Comparison of ENCODE assay signal across 9 cellular contexts in the genomic region with DNA sequence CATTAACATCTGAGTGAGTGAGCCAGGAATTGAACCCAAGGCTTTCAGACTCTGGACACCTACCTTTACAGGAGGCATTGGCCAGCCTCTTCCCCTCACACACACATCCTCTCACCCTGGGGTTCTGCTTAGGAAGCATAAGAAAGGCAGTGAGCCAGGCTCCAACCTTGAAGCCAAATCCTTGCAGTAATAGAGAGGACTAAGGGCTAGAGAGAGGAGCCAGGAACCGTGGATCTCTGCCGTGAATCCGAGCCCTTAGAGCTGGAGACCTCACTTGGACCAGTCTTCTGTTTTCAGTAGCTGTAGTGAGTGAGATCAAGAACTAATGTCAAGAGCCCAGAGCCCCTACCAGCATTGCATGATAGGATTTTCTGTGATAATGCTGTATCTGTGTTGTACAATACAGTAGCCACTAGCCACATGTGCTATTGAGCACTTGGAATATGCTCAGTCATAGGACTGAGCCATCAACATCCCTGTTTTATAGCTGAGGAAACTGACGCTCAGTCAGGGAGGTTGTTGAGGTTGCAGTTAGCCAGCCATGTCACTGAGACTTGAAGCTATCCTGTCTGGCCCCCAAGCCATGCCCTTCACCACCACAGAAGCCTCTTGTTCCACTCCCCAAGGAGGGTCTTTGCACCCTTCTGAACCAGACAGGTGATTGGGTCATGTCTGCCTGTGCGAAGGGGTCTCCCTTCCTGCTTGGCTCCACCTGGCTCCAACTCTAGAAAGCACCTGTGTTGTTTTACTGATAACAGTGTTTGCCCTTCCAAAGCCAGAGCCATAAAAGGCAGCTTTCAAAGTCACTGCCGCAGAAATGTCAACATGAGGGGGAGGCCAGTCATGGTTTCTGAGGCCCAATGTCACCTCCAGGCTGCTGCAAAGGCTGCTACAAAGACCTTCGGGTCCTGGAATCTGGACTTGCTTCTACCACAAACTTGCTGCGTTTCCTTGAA.
DNase-seq lines count a peak whose midpoint lies in the region; ATAC-seq and TF ChIP-seq lines count a peak whose summit lies in the region.
"Had no signal": no experiment of that assay in that cellular context is flagged by ENCODE, and none has a peak within 500 bp of the region (broad histone marks: within the 10 kb centered on the region; RNA-seq: fewer than 3 reads in every experiment).

No MANE protein-coding gene starts in this region.

- H4K20me1 ChIP-seq in osteoblast (ENCODE audit: insufficient read depth, low read length) = no peaks in the 10 kb centered on the region

- WGBS in right lobe of liver (ENCODE audit: insufficient coverage, low coverage, low lambda C conversion rate, missing lambda C conversion rate) = 15% methylated on average over 7 of the region's 8 CpGs

- H2AFZ ChIP-seq in osteoblast (ENCODE audit: low read length) = no peak overlapping the region

- ATAC-seq in right lobe of liver = peak; percentile 58 to 76 (median 70)
- no peak for ATAC-seq in GM18519 (IDR thresholded peaks at IDR 0.05; ENCODE audit: low FRiP score, unreplicated experiment)

- CTCF ChIA-PET in activated naive CD4-positive, alpha-beta T cell treated with anti-CD3 and anti-CD28 coated beads for 36 hours (lab: Charles Lee) = interaction anchor here (0.6 kb wide), 1 partner anchor 171 kb away, joined by 3 read pairs; no protein-coding TSS in a partner anchor

- H3K36me3 ChIP-seq in right lobe of liver (no peaks in the 10 kb centered on the region), vagina (no peaks in the 10 kb centered on the region), osteoblast (ENCODE audit: insufficient read depth, low read length) (no peaks in the 10 kb centered on the region)
- H3K36me3 ChIP-seq: SJSA1 had no signal

- H3K4me3 Mint-ChIP-seq in activated naive CD4-positive, alpha-beta T cell treated with anti-CD3 and anti-CD28 coated beads for 36 hours = no peak overlapping the region

- H3K4me3 ChIP-seq in right lobe of liver = no peak overlapping the region
- H3K4me3 ChIP-seq in vagina = no peak overlapping the region
- no peak overlapping the region for H3K4me3 ChIP-seq in osteoblast (ENCODE audit: insufficient read depth, low read length)
- H3K4me3 ChIP-seq: SJSA1 had no signal

- H3K79me2 ChIP-seq in osteoblast (ENCODE audit: insufficient read depth, low read length) = no peaks in the 10 kb centered on the region

- no peaks in the 10 kb centered on the region for H3K9me3 Mint-ChIP-seq in activated naive CD4-positive, alpha-beta T cell treated with anti-CD3 and anti-CD28 coated beads for 36 hours

- intact Hi-C loops in activated naive CD4-positive, alpha-beta T cell treated with anti-CD3 and anti-CD28 coated beads for 36 hours (cut with micrococcal nuclease) = no loop called here
- intact Hi-C loops in right lobe of liver (cut with DNase I) (no loop called here), vagina (cut with DNase I) (loop anchor here (10.0 kb wide), 1 partner anchor 70 kb away; no protein-coding TSS in a partner anchor)

- H3K4me1 Mint-ChIP-seq in activated naive CD4-positive, alpha-beta T cell treated with anti-CD3 and anti-CD28 coated beads for 36 hours (ENCODE audit: low read depth) = peaks cover 41% of the 10 kb centered on the region

- DNase-seq in activated naive CD4-positive, alpha-beta T cell treated with anti-CD3 and anti-CD28 coated beads for 36 hours = peak; percentile 59
- DNase-seq in activated naive CD4-positive, alpha-beta T cell treated with Interleukin-2 at 50 U/mL for 16 hours = no peak
- DNase-seq in right lobe of liver (peak; percentile 37 to 83 (median 72)), vagina (ENCODE audit: extremely low spot score in 2 of 2) (no peak), retina (no peak), osteoblast (ENCODE audit: insufficient read length, low spot score, missing footprints) (no peak)

- peaks cover 0 to 59% (median 22%) of the 10 kb centered on the region in 4 donors for H3K4me1 ChIP-seq in right lobe of liver
- H3K4me1 ChIP-seq in vagina = peaks cover 66% of the 10 kb centered on the region
- peaks cover 62% of the 10 kb centered on the region for H3K4me1 ChIP-seq in osteoblast (ENCODE audit: insufficient read depth, low read length)

- H3K27ac ChIP-seq in VCaP (peak overlapping the region; percentile 96), right lobe of liver (peak overlapping the region; percentile 34 to 72 (median 41)), vagina (peak overlapping the region; percentile 74), osteoblast (ENCODE audit: low read depth, low read length) (no peak overlapping the region)
- H3K27ac ChIP-seq: SJSA1 had no signal

- H3K27me3 Mint-ChIP-seq in activated naive CD4-positive, alpha-beta T cell treated with anti-CD3 and anti-CD28 coated beads for 36 hours (ENCODE audit: low read depth) = no peaks in the 10 kb centered on the region

- peak overlapping the region; percentile 22 for H3K27ac Mint-ChIP-seq in activated naive CD4-positive, alpha-beta T cell treated with anti-CD3 and anti-CD28 coated beads for 36 hours

- H3K4me2 ChIP-seq in osteoblast (ENCODE audit: insufficient read depth, low read length) = no peak overlapping the region

- H3K9me3 ChIP-seq in right lobe of liver (no peaks in the 10 kb centered on the region), vagina (no peaks in the 10 kb centered on the region), osteoblast (ENCODE audit: low read depth, low read length) (no peaks in the 10 kb centered on the region)
- H3K9me3 ChIP-seq: SJSA1 had no signal

- H3K27me3 ChIP-seq in right lobe of liver (no peaks in the 10 kb centered on the region), vagina (no peaks in the 10 kb centered on the region), osteoblast (ENCODE audit: insufficient read depth, low read length) (no peaks in the 10 kb centered on the region)
- H3K27me3 ChIP-seq: SJSA1 had no signal

- no peak for TF ChIP-seq CTCF in VCaP (conservative IDR thresholded peaks at IDR 0.05)
- TF ChIP-seq CTCF in right lobe of liver (IDR thresholded peaks at IDR 0.05) = no peak
- TF ChIP-seq CTCF in vagina (IDR thresholded peaks at IDR 0.05) = no peak
- TF ChIP-seq CTCF in osteoblast (IDR thresholded peaks at IDR 0.05; ENCODE audit: extremely low read depth, low read depth, low read length) = no peak

- TF ChIP-seq POLR2A in right lobe of liver (IDR thresholded peaks at IDR 0.05) (no peak), vagina (IDR thresholded peaks at IDR 0.05) (no peak)

- no peaks in the 10 kb centered on the region for H3K36me3 Mint-ChIP-seq in activated naive CD4-positive, alpha-beta T cell treated with anti-CD3 and anti-CD28 coated beads for 36 hours (ENCODE audit: low read depth)

Comparison
In these comparisons a context has a peak if more than half of its experiments do, and no peak if none do; other contexts are left out.
1. DNase-seq: peak in activated naive CD4-positive, alpha-beta T cell treated with anti-CD3 and anti-CD28 coated beads for 36 hours (single experiment) and right lobe of liver (3 of 3); none in activated naive CD4-positive, alpha-beta T cell treated with Interleukin-2 at 50 U/mL for 16 hours (single experiment), vagina (0 of 2), retina (single experiment) and osteoblast (single experiment).